8 cellular contexts compared by ENCODE assay signal in the genomic region with DNA sequence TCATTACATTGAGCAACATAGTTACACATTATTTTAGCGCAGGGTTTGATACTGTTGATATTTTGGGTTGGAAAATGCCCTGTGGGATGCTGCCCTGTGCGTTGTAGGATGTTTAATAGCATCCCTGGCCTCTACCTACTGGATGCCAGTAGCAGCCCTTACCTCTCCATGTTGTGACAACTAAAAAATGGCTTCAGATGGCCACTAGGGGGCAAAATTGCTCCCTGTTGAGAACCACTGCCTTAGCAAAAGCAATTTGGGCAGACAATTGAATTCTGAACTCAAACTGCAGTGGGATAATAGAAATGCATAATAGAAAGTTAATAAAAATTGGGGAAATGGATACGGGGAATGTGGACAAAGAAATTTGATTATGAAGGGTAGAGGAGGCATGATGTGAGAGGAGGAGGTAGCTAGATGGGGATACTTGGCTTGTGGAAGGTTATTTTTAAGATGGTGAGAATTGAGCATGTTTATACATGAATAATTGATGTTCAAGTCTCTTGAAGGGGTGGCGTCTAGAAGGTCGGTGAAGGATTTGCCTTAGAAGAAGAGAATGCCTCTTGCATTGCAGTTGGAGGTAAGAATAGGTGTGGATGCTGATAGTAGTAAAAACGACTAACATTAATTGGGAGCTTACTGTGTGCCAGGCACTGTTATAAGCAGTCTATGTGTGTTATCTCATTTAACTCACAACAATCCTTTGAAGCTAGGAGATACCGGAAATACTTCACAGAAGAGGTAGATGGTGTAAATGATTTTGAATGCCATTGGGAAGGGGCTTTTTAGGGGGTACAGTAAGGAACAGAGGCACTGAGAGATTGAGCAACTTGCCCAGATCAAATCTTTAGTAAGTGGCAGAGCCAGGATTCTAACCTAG. TPM values are rescaled to one million over a fixed set of nuclear protein-coding genes. Genes with fewer than 3 reads are reported as not detected.
A peak's percentile ranks its signal among the peaks of the same experiment; 100 is the strongest.
DNase-seq lines count a peak whose midpoint lies in the region; ATAC-seq and TF ChIP-seq lines count a peak whose summit lies in the region.

No MANE protein-coding gene starts in this region.

- no peaks in the 10 kb centered on the region for H3K9me3 Mint-ChIP-seq in activated T-cell treated with anti-CD3 and anti-CD28 coated beads, Interleukin-2, amount 50 U/mL, for 4 hours
- H3K9me3 Mint-ChIP-seq in osteocyte (ENCODE audit: unreplicated experiment): no peaks in the 10 kb centered on the region

- no peaks in the 10 kb centered on the region for H3K79me2 ChIP-seq in OCI-LY1 (ENCODE audit: insufficient read depth, low read length)

- TF ChIP-seq CTCF in OCI-LY1 (IDR thresholded peaks at IDR 0.05; ENCODE audit: low read length): peak; percentile 87
- TF ChIP-seq CTCF in osteocyte (IDR thresholded peaks at IDR 0.05): peak; percentile 80
- peak; percentile 29 to 47 (median 38) for TF ChIP-seq CTCF in uterus (IDR thresholded peaks at IDR 0.05)
- TF ChIP-seq CTCF in lower leg skin (IDR thresholded peaks at IDR 0.05): peak in 1 of 3 donors; percentile 18

- H3K4me1 Mint-ChIP-seq in activated T-cell treated with anti-CD3 and anti-CD28 coated beads, Interleukin-2, amount 50 U/mL, for 4 hours (ENCODE audit: low read depth): peaks cover 9% of the 10 kb centered on the region
- H3K4me1 Mint-ChIP-seq in osteocyte (ENCODE audit: unreplicated experiment): no peaks in the 10 kb centered on the region

- H4K20me1 ChIP-seq in OCI-LY1 (ENCODE audit: insufficient read depth, low read length): no peaks in the 10 kb centered on the region; the same call in 1 of the 2 replicates

- no peaks in the 10 kb centered on the region; the same call in 1 of the 2 replicates for H3F3A ChIP-seq in OCI-LY1 (ENCODE audit: insufficient read depth, low read length)

- 63 to 68% methylated on average over 7 of the region's 7 CpGs for WGBS in lower leg skin, 2 donors

- H3K4me3 ChIP-seq in OCI-LY1 (ENCODE audit: low read depth, low read length, poor library complexity, severe bottlenecking) (no peak overlapping the region), uterus (no peak overlapping the region), lower leg skin (ENCODE audit: low read depth, poor library complexity, severe bottlenecking) (no peak overlapping the region)

- peak; percentile 44 for DNase-seq in COR-L47 (lab: John Stamatoyannopoulos, UW)
- peak; percentile 53 for DNase-seq in HT1080 (ENCODE audit: low read depth)
- DNase-seq in activated T-cell treated with anti-CD3 and anti-CD28 coated beads, Interleukin-2, amount 50 U/mL, for 4 hours: peak; percentile 47
- peak; percentile 70 for DNase-seq in fibroblast of the conjunctiva (ENCODE audit: low read depth)
- no peak for DNase-seq in osteocyte (ENCODE audit: extremely low spot score, unreplicated experiment)
- DNase-seq in uterus: peak in 1 of 2 donors; percentile 26
- DNase-seq in lower leg skin (ENCODE audit: low spot score in 2 of 2): no peak

- intact Hi-C loops in uterus (cut with DNase I; ENCODE audit: low total_unique reads): no loop called here
- intact Hi-C loops in lower leg skin (cut with DNase I; ENCODE audit: low total_unique reads): no loop called here

- H2AFZ ChIP-seq in OCI-LY1 (ENCODE audit: low read length): no peak overlapping the region

- no peaks in the 10 kb centered on the region for H3K27me3 Mint-ChIP-seq in activated T-cell treated with anti-CD3 and anti-CD28 coated beads, Interleukin-2, amount 50 U/mL, for 4 hours (ENCODE audit: low read depth)
- H3K27me3 Mint-ChIP-seq in osteocyte (ENCODE audit: unreplicated experiment): no peaks in the 10 kb centered on the region

- no peaks in the 10 kb centered on the region for H3K4me1 ChIP-seq in OCI-LY1 (ENCODE audit: insufficient read depth, low read length, severe bottlenecking)
- no peaks in the 10 kb centered on the region for H3K4me1 ChIP-seq in uterus

- no peak overlapping the region for H3K27ac Mint-ChIP-seq in osteocyte (ENCODE audit: unreplicated experiment)

- no peak overlapping the region for H3K4me3 Mint-ChIP-seq in activated T-cell treated with anti-CD3 and anti-CD28 coated beads, Interleukin-2, amount 50 U/mL, for 4 hours
- H3K4me3 Mint-ChIP-seq in osteocyte (ENCODE audit: unreplicated experiment): no peak overlapping the region

- no peaks in the 10 kb centered on the region for H3K27me3 ChIP-seq in OCI-LY1 (ENCODE audit: insufficient read depth, low read length)
- no peaks in the 10 kb centered on the region for H3K27me3 ChIP-seq in uterus

- TF ChIP-seq POLR2A in uterus (IDR thresholded peaks at IDR 0.05) (no peak), lower leg skin (IDR thresholded peaks at IDR 0.05) (no peak)

- ATAC-seq in activated T-cell treated with anti-CD3 and anti-CD28 coated beads, Interleukin-2, amount 50 U/mL, for 4 hours: peak; percentile 73 to 74

- H3K9me2 ChIP-seq in OCI-LY1 (ENCODE audit: low read depth, low read length): no peaks in the 10 kb centered on the region

- peaks cover 45% of the 10 kb centered on the region for H3K36me3 Mint-ChIP-seq in activated T-cell treated with anti-CD3 and anti-CD28 coated beads, Interleukin-2, amount 50 U/mL, for 4 hours (ENCODE audit: insufficient read depth)
- H3K36me3 Mint-ChIP-seq in osteocyte (ENCODE audit: unreplicated experiment): peaks cover 54% of the 10 kb centered on the region

- no peaks in the 10 kb centered on the region for H3K9me3 ChIP-seq in OCI-LY1 (ENCODE audit: low read length)
- no peaks in the 10 kb centered on the region for H3K9me3 ChIP-seq in uterus

- H3K27ac ChIP-seq in OCI-LY1 (ENCODE audit: low read depth, low read length, poor library complexity, severe bottlenecking) (no peak overlapping the region), uterus (no peak overlapping the region)

- H3K9ac ChIP-seq in OCI-LY1 (ENCODE audit: low read length): no peak overlapping the region

- no peak overlapping the region for H3K4me2 ChIP-seq in OCI-LY1 (ENCODE audit: low read length)

- H3K36me3 ChIP-seq in OCI-LY1 (ENCODE audit: insufficient read depth, low read length) (peaks cover 69% of the 10 kb centered on the region), uterus (no peaks in the 10 kb centered on the region)

RNA-seq across cellular contexts. Expression of gene HEATR9, which starts 19.0 kb away (rescaled TPM):
- not detected in 2 replicates for total RNA-seq in HT1080 (2014; rRNA removed; shearing (Covaris generic))
- polyA plus RNA-seq in HT1080 (2015; cell fraction: cytosol; rRNA removed): not detected in 2 replicates
- not detected in 2 replicates for polyA plus RNA-seq in HT1080 (2015; cell fraction: nucleus; rRNA removed)
- total RNA-seq in activated T-cell treated with anti-CD3 and anti-CD28 coated beads, Interleukin-2, amount 50 U/mL, for 4 hours: under 1 TPM in 1 of 3 donors, not detected in 2; 0.21 TPM
- total RNA-seq in osteocyte (not detected in 2 replicates), uterus (not detected), lower leg skin (not detected)

RNA-seq across cellular contexts. Expression of gene CCL5, which starts 30.5 kb away (rescaled TPM):
- total RNA-seq in HT1080 (2014; rRNA removed; shearing (Covaris generic)): not detected in 2 replicates
- polyA plus RNA-seq in HT1080 (2015; cell fraction: cytosol; rRNA removed): 0.08 and 0.15 TPM in 2 replicates
- polyA plus RNA-seq in HT1080 (2015; cell fraction: nucleus; rRNA removed): not detected in 2 replicates
- total RNA-seq in activated T-cell treated with anti-CD3 and anti-CD28 coated beads, Interleukin-2, amount 50 U/mL, for 4 hours: 10 to 100 TPM; 19.9 to 72.3 (median 64.7) TPM
- total RNA-seq in osteocyte: not detected in 2 replicates
- 10 to 100 TPM in 1 of 4 donors, 1 to 10 TPM in 1, under 1 TPM in 2; 0.29 to 39.5 (median 2.1) TPM for total RNA-seq in uterus
- total RNA-seq in lower leg skin: 1 to 10 TPM in 3 of 4 donors, under 1 TPM in 1; 0.91 to 2.2 (median 1.2) TPM

RNA-seq across cellular contexts. Expression of gene TAF15, which starts 40.4 kb away (rescaled TPM):
- 27.5 and 41.3 TPM in 2 replicates for total RNA-seq in HT1080 (2014; rRNA removed; shearing (Covaris generic))
- 120 and 166 TPM in 2 replicates for polyA plus RNA-seq in HT1080 (2015; cell fraction: cytosol; rRNA removed)
- polyA plus RNA-seq in HT1080 (2015; cell fraction: nucleus; rRNA removed): 176 and 193 TPM in 2 replicates
- 100 to 1,000 TPM; 215 to 249 (median 239) TPM for total RNA-seq in activated T-cell treated with anti-CD3 and anti-CD28 coated beads, Interleukin-2, amount 50 U/mL, for 4 hours
- total RNA-seq in osteocyte (157 and 170 TPM in 2 replicates), uterus (100 to 1,000 TPM in 3 of 4 donors, 10 to 100 TPM in 1; 68.5 to 167 (median 113) TPM), lower leg skin (10 to 100 TPM; 39.0 to 79.0 (median 60.0) TPM)

RNA-seq across cellular contexts. Expression of gene MMP28, which starts 54.3 kb away (rescaled TPM):
- 0.13 and 0.18 TPM in 2 replicates for total RNA-seq in HT1080 (2014; rRNA removed; shearing (Covaris generic))
- polyA plus RNA-seq in HT1080 (2015; cell fraction: cytosol; rRNA removed): 0.13 and 0.46 TPM in 2 replicates
- polyA plus RNA-seq in HT1080 (2015; cell fraction: nucleus; rRNA removed): not detected in 2 replicates
- total RNA-seq in activated T-cell treated with anti-CD3 and anti-CD28 coated beads, Interleukin-2, amount 50 U/mL, for 4 hours: under 1 TPM in 2 of 3 donors, not detected in 1; 0.23 to 0.29 TPM
- total RNA-seq in osteocyte (0.73 and 0.75 TPM in 2 replicates), uterus (10 to 100 TPM in 3 of 4 donors, 1 to 10 TPM in 1; 2.9 to 58.4 (median 11.0) TPM), lower leg skin (100 to 1,000 TPM in 1 of 4 donors, 10 to 100 TPM in 3; 62.5 to 115 (median 79.1) TPM)

Comparison
In these comparisons a context has a peak if more than half of its experiments do, and no peak if none do; other contexts are left out.
1. DNase-seq: peak in COR-L47 (single experiment), HT1080 (single experiment), activated T-cell treated with anti-CD3 and anti-CD28 coated beads, Interleukin-2, amount 50 U/mL, for 4 hours (single experiment) and fibroblast of the conjunctiva (single experiment); none in osteocyte (single experiment) and lower leg skin (0 of 2).